In genomic region chr1:84892657-84893618, GRCh38 we compare ENCODE assay signal across 8 cellular contexts. TPM values are rescaled to one million over a fixed set of nuclear protein-coding genes. Genes with fewer than 3 reads are reported as not detected.
DNase-seq lines count a peak whose midpoint lies in the region; ATAC-seq and TF ChIP-seq lines count a peak whose summit lies in the region.

A gene with protein sequence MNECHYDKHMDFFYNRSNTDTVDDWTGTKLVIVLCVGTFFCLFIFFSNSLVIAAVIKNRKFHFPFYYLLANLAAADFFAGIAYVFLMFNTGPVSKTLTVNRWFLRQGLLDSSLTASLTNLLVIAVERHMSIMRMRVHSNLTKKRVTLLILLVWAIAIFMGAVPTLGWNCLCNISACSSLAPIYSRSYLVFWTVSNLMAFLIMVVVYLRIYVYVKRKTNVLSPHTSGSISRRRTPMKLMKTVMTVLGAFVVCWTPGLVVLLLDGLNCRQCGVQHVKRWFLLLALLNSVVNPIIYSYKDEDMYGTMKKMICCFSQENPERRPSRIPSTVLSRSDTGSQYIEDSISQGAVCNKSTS (minus strand): TSS chr1:84893206. CDS start chr1:84866120, 27,086 bp downstream.

- peaks cover 4% of the 10 kb centered on the region for H3K4me1 Mint-ChIP-seq in memory B cell

- no TSS peak for BruUV-seq in HCT116 (replicated peaks; lab: Mats Ljungman, UMichigan)

- peak in 1 of 3 experiments; percentile 21; a peak in 1 of 6 replicates for TF ChIP-seq CTCF in HCT116 (IDR thresholded peaks at IDR 0.05 in 2 of 3, conservative IDR thresholded peaks at IDR 0.05 in 1 of 3; ENCODE audit: borderline replicate concordance in 1 of 3, insufficient read depth in 1 of 3, low read depth in 2 of 3, low read length in 2 of 3)
- no peak for TF ChIP-seq CTCF in cardiac fibroblast (IDR thresholded peaks at IDR 0.05; ENCODE audit: low read depth, low read length)
- TF ChIP-seq CTCF in thyroid gland (IDR thresholded peaks at IDR 0.05) = no peak

- CTCF ChIA-PET in HCT116 (lab: Charles Lee) = interaction anchor here (0.7 kb wide), 1 partner anchor 52 kb away, joined by 3 read pairs; no protein-coding TSS in a partner anchor

- no peaks in the 10 kb centered on the region for H4K20me1 ChIP-seq in HCT116 (ENCODE audit: insufficient read depth)

- H3K9me2 ChIP-seq in HCT116 (ENCODE audit: insufficient read depth) = no peaks in the 10 kb centered on the region

- peaks cover 2% of the 10 kb centered on the region for H3K36me3 Mint-ChIP-seq in memory B cell

- H3K4me2 ChIP-seq in HCT116 (ENCODE audit: low read length) = peak within 1 kb of the TSS; percentile 91

- WGBS in thyroid gland, 2 donors = 3% methylated on average over 22 to 31 of the region's 97 CpGs

- H3K27ac Mint-ChIP-seq in memory B cell = no peak within 1 kb of the TSS

- no peak for TF ChIP-seq POLR2A in HCT116 (IDR thresholded peaks at IDR 0.05; ENCODE audit: borderline replicate concordance, extremely low read depth, insufficient read depth, insufficient read length)
- no peak for TF ChIP-seq POLR2A in thyroid gland (IDR thresholded peaks at IDR 0.05)

- peak; percentile 96 for ATAC-seq in HCT116
- no peak for ATAC-seq in memory B cell (ENCODE audit: low read depth)
- no peak for ATAC-seq in GM21529 (IDR thresholded peaks at IDR 0.05; ENCODE audit: unreplicated experiment)
- ATAC-seq in HG03175 (IDR thresholded peaks at IDR 0.05; ENCODE audit: unreplicated experiment) = no peak

- RAD21 ChIA-PET in HCT116 (lab: Charles Lee; ENCODE audit: low non-redundant PET in 1 of 2, low total read pairs in 2 of 2, uncharacterized antibody in 2 of 2, unreplicated experiment in 2 of 2) = no interaction called here

- H3K9me3 ChIP-seq in HCT116 (ENCODE audit: control insufficient read depth in 1 of 2, insufficient read depth in 1 of 2, low read depth in 1 of 2, low read length in 2 of 2) (no peaks in the 10 kb centered on the region), SJCRH30 (replicated peaks) (no peaks in the 10 kb centered on the region), thyroid gland (no peaks in the 10 kb centered on the region)

- peak within 1 kb of the TSS; percentile 67 for H3K27ac ChIP-seq in HCT116 (ENCODE audit: low read depth, low read length)
- no peak within 1 kb of the TSS for H3K27ac ChIP-seq in SJCRH30
- H3K27ac ChIP-seq in thyroid gland = no peak within 1 kb of the TSS

- peaks cover 42% of the 10 kb centered on the region for H3K79me2 ChIP-seq in HCT116 (ENCODE audit: insufficient read depth, low read length)

- POLR2A ChIA-PET in HCT116 (lab: Charles Lee) = interaction anchor here (0.8 to 0.9 kb wide), 2 partner anchors 10 to 18 kb away, joined by 3 read pairs; no protein-coding TSS in a partner anchor

- peak within 1 kb of the TSS; percentile 77 to 81 for H3K4me3 ChIP-seq in HCT116 (replicated peaks in 1 of 2; ENCODE audit: low read depth in 1 of 2, low read length in 2 of 2)
- peak within 1 kb of the TSS; percentile 61 for H3K4me3 ChIP-seq in SJCRH30
- H3K4me3 ChIP-seq in cardiac fibroblast (replicated peaks in 1 of 2; ENCODE audit: low read depth in 2 of 2, low read length in 2 of 2) = peak within 1 kb of the TSS; percentile 4 to 52
- peak within 1 kb of the TSS in 1 of 3 donors; percentile 10 for H3K4me3 ChIP-seq in thyroid gland (replicated peaks in 1 of 3)

- H3K27me3 Mint-ChIP-seq in memory B cell = peaks cover 14% of the 10 kb centered on the region

- DNase-seq in HCT116 (ENCODE audit: low read depth, low spot score) = peak; percentile 71
- peak; percentile 56 to 62 for DNase-seq in SJCRH30
- DNase-seq in cardiac fibroblast (ENCODE audit: low read depth in 2 of 2) = peak; percentile 25 to 26
- no peak for DNase-seq in memory B cell (ENCODE audit: low spot score in 2 of 2)
- DNase-seq in thyroid gland = peak; percentile 11 to 13
- DNase-seq in T-helper 9 cell = no peak

- intact Hi-C loops in HCT116 (cut with micrococcal nuclease) (no loop called here), thyroid gland (cut with DNase I) (no loop called here)

- no peaks in the 10 kb centered on the region for H3K9me3 Mint-ChIP-seq in memory B cell

- peak within 1 kb of the TSS; percentile 52 for H2AFZ ChIP-seq in HCT116 (ENCODE audit: low read depth, low read length, poor library complexity, severe bottlenecking)

- H3K27me3 ChIP-seq in HCT116 (ENCODE audit: insufficient read depth, low read length) (no peaks in the 10 kb centered on the region), SJCRH30 (0 out of 2 replicates have a peak, but pooled peaks cover 4% of the 10 kb centered on the region), thyroid gland (no peaks in the 10 kb centered on the region)

- TF ChIP-seq RAD21 in HCT116 (IDR thresholded peaks at IDR 0.05; ENCODE audit: low read depth) = no peak

- peaks cover 2 to 11% of the 10 kb centered on the region in 2 experiments; a peak in 1 of 4 replicates for H3K36me3 ChIP-seq in HCT116 (ENCODE audit: control insufficient read depth in 1 of 2, insufficient read depth in 2 of 2, low read length in 2 of 2)
- H3K36me3 ChIP-seq in SJCRH30 = no peaks in the 10 kb centered on the region
- no peaks in the 10 kb centered on the region for H3K36me3 ChIP-seq in thyroid gland

- H3K4me1 ChIP-seq in HCT116 (ENCODE audit: control insufficient read depth in 1 of 2, insufficient read depth in 2 of 2, low read length in 2 of 2) = peaks cover 0 to 18% of the 10 kb centered on the region in 2 experiments; a peak in 1 of 4 replicates
- H3K4me1 ChIP-seq in SJCRH30 = no peaks in the 10 kb centered on the region
- H3K4me1 ChIP-seq in thyroid gland = peaks cover 3 to 10% of the 10 kb centered on the region in 2 donors

- H3K4me3 Mint-ChIP-seq in memory B cell = peak within 1 kb of the TSS; percentile 30

- H3K9ac ChIP-seq in HCT116 (ENCODE audit: low read length) = peak within 1 kb of the TSS; percentile 73

TF ChIP-seq in HCT116, 20 proteins besides CTCF, POLR2A, EP300 and RAD21:
- TF ChIP-seq ZFX (IDR thresholded peaks at IDR 0.05) = peak; percentile 64
- peak; percentile 84 for TF ChIP-seq POLR2AphosphoS5 (IDR thresholded peaks at IDR 0.05; ENCODE audit: low read depth, low read length)
- TF ChIP-seq SRF (IDR thresholded peaks at IDR 0.05; ENCODE audit: low read depth) = no peak
- TF ChIP-seq SP1 (IDR thresholded peaks at IDR 0.05; ENCODE audit: low read depth) = 0 out of 2 replicates have a peak, but pooled peaks have one; percentile 16
- TF ChIP-seq MAX (IDR thresholded peaks at IDR 0.05) = peak; percentile 84
- TF ChIP-seq EGR1 (IDR thresholded peaks at IDR 0.05; ENCODE audit: low read depth) = no peak; the same call in 1 of the 2 replicates

RNA-seq across cellular contexts. Expression of the gene that starts here (rescaled TPM):
- total RNA-seq in HCT116 (2021; ENCODE audit: unreplicated experiment) = 27.2 TPM
- 11.4 and 14.4 TPM in 2 replicates for polyA plus RNA-seq in HCT116 (2012)
- 4.1 and 4.6 TPM in 2 replicates for total RNA-seq in SJCRH30 (2014; rRNA removed; shearing (Covaris generic))
- 1 to 10 TPM in 1 of 4 donors, under 1 TPM in 2, not detected in 1; 0.40 to 1.4 (median 0.78) TPM for total RNA-seq in thyroid gland

Comparison
In these comparisons a context has a peak if more than half of its experiments do, and no peak if none do; other contexts are left out.
1. DNase-seq: peak in HCT116 (single experiment), SJCRH30 (2 of 2), cardiac fibroblast (2 of 2) and thyroid gland (2 of 2); none in memory B cell (0 of 2) and T-helper 9 cell (single experiment).